10 cellular contexts compared by ENCODE assay signal in genomic region chr4:80471701-80472100, GRCh38.
DNase-seq lines count a peak whose midpoint lies in the region; ATAC-seq and TF ChIP-seq lines count a peak whose summit lies in the region.
"Had no signal": no experiment of that assay in that cellular context is flagged by ENCODE, and none has a peak within 500 bp of the region (broad histone marks: within the 10 kb centered on the region; RNA-seq: fewer than 3 reads in every experiment).

No MANE protein-coding gene starts in this region.

- intact Hi-C loops in cardiac septum (cut with DNase I), result no loop called here
- intact Hi-C loops in left colon (cut with DNase I, micrococcal nuclease), result no loop called here
- intact Hi-C loops in sciatic nerve (cut with DNase I), result no loop called here

- no peaks in the 10 kb centered on the region for H3K9me3 ChIP-seq in cardiac muscle cell (ENCODE audit: low read depth)

- H3K27me3 ChIP-seq in cardiac muscle cell, result no peaks in the 10 kb centered on the region

- no peak overlapping the region for H3K4me3 ChIP-seq in cardiac muscle cell
- H3K4me3 ChIP-seq in WI38 (ENCODE audit: low read depth, low read length), result peak overlapping the region; percentile 37

- H3K36me3 ChIP-seq in cardiac muscle cell, result no peaks in the 10 kb centered on the region

- TF ChIP-seq CTCF in cardiac muscle cell (IDR thresholded peaks at IDR 0.05; ENCODE audit: low read depth, low read length) (no peak), WI38 (IDR thresholded peaks at IDR 0.05; ENCODE audit: low read depth, low read length) (no peak)

- no peaks in the 10 kb centered on the region for H3K4me1 ChIP-seq in cardiac muscle cell (ENCODE audit: low read depth)

- DNase-seq in cardiac muscle cell (ENCODE audit: low read depth in 1 of 2, low spot score in 1 of 2) (peak; percentile 11 to 44), cardiac septum (ENCODE audit: low spot score) (no peak), left colon (peak; percentile 61 to 65), DMS 273 treated with DMSO at 0.1 percent for 48 hours (lab: John Stamatoyannopoulos, UW) (no peak), dedifferentiated amniotic fluid mesenchymal stem cell (ENCODE audit: extremely low spot score) (no peak), sciatic nerve (ENCODE audit: low spot score) (no peak), T1000 (lab: John Stamatoyannopoulos, UW) (no peak)
- DNase-seq: aorta, occipital lobe had no signal

- ATAC-seq in left colon, result peak; percentile 99
- ATAC-seq in sciatic nerve, result no peak

- H3K27ac ChIP-seq in cardiac muscle cell, result no peak overlapping the region

Comparison
In these comparisons a context has a peak if more than half of its experiments do, and no peak if none do; other contexts are left out.
1. DNase-seq: peak in cardiac muscle cell (2 of 2) and left colon (2 of 2); none in cardiac septum (single experiment), DMS 273 treated with DMSO at 0.1 percent for 48 hours (single experiment), dedifferentiated amniotic fluid mesenchymal stem cell (single experiment), sciatic nerve (single experiment) and T1000 (single experiment).